ENCODE assay signal across 9 cellular contexts in genomic region chr2:219060821-219061791, GRCh38. TPM values are rescaled to one million over a fixed set of nuclear protein-coding genes. Genes with fewer than 3 reads are reported as not detected.
A peak's percentile ranks its signal among the peaks of the same experiment; 100 is the strongest.
DNase-seq lines count a peak whose midpoint lies in the region; ATAC-seq and TF ChIP-seq lines count a peak whose summit lies in the region.
"Had no signal": no experiment of that assay in that cellular context is flagged by ENCODE, and none has a peak within 500 bp of the region (broad histone marks: within the 10 kb centered on the region; RNA-seq: fewer than 3 reads in every experiment).

Gene IHH, minus strand, starts transcription at chr2:219060921. Its CDS starts 454 bp downstream, at chr2:219060467.

- intact Hi-C loops in transverse colon (cut with DNase I; ENCODE audit: low total_unique reads) = no loop called here

- no peak within 1 kb of the TSS for H3K27ac Mint-ChIP-seq in activated naive CD4-positive, alpha-beta T cell treated with anti-CD3 and anti-CD28 coated beads, Interleukin-2, amount 50 U/mL, for 72 hours

- TF ChIP-seq POLR2A in transverse colon (IDR thresholded peaks at IDR 0.05) = peak; percentile 82
- no peak for TF ChIP-seq POLR2A in GM18505 (IDR thresholded peaks at IDR 0.05; ENCODE audit: borderline replicate concordance, extremely low read depth, insufficient read depth, insufficient read length)

- no peak for TF ChIP-seq EP300 in transverse colon (IDR thresholded peaks at IDR 0.05; ENCODE audit: low read depth)

- in situ Hi-C loops in transverse colon (cut with MboI; ENCODE audit: low pct_ligation_motif_present in 1 of 4, low pct_unique_long_range_greater_than_20kb in 1 of 4, low sequenced_read_pairs in 3 of 4) = loop anchor here in 1 of 4 donors (10.0 kb wide), 1 partner anchor 64 kb away; no protein-coding TSS in a partner anchor

- H3K27me3 ChIP-seq in transverse colon = peaks cover 73% of the 10 kb centered on the region

- TF ChIP-seq CTCF in transverse colon (IDR thresholded peaks at IDR 0.05) = peak in 1 of 5 experiments; percentile 10

- no peak for ATAC-seq in activated naive CD4-positive, alpha-beta T cell treated with anti-CD3 and anti-CD28 coated beads, Interleukin-2, amount 50 U/mL, for 72 hours
- ATAC-seq in left lobe of liver (peak; percentile 65), GM18505 (IDR thresholded peaks at IDR 0.05; ENCODE audit: unreplicated experiment) (no peak)

- H3K9me3 Mint-ChIP-seq in activated naive CD4-positive, alpha-beta T cell treated with anti-CD3 and anti-CD28 coated beads, Interleukin-2, amount 50 U/mL, for 72 hours = no peaks in the 10 kb centered on the region

- no peaks in the 10 kb centered on the region for H3K36me3 Mint-ChIP-seq in activated naive CD4-positive, alpha-beta T cell treated with anti-CD3 and anti-CD28 coated beads, Interleukin-2, amount 50 U/mL, for 72 hours

- H3K36me3 ChIP-seq in transverse colon = no peaks in the 10 kb centered on the region

- peak within 1 kb of the TSS; percentile 35 to 68 (median 55) for H3K4me3 ChIP-seq in transverse colon

- 6 to 11% methylated on average over 4 to 32 of the region's 76 CpGs for WGBS in transverse colon (ENCODE audit: low coverage in 1 of 2), 2 donors

- peak; percentile 13 for DNase-seq in activated naive CD4-positive, alpha-beta T cell treated with Interleukin-2 at 50 U/mL for 16 hours
- no peak for DNase-seq in activated naive CD4-positive, alpha-beta T cell treated with anti-CD3 and anti-CD28 coated beads, Interleukin-2, amount 50 U/mL, for 72 hours (ENCODE audit: low spot score in 2 of 2)
- peak; percentile 19 for DNase-seq in activated naive CD4-positive, alpha-beta T cell treated with anti-CD3 and anti-CD28 coated beads, Interleukin-2, amount 50 U/mL, for 16 hours
- DNase-seq in left lobe of liver (ENCODE audit: low spot score) (peak; percentile 84), transverse colon (peak; percentile 90), cerebellar cortex (ENCODE audit: low spot score) (no peak), NCI-H2196 (lab: John Stamatoyannopoulos, UW; ENCODE audit: unreplicated experiment) (no peak)

- H3K4me1 ChIP-seq in transverse colon = peaks cover 13 to 42% (median 37%) of the 10 kb centered on the region in 4 donors

- H3K27ac ChIP-seq in transverse colon = peak within 1 kb of the TSS; percentile 66 to 90 (median 86)

- H3K9me3 ChIP-seq in transverse colon = no peaks in the 10 kb centered on the region

RNA-seq across cellular contexts. Expression of gene IHH, which starts in this region (rescaled TPM):
- under 1 TPM in 1 of 2 donors, not detected in 1; 0.14 TPM for total RNA-seq in activated naive CD4-positive, alpha-beta T cell treated with anti-CD3 and anti-CD28 coated beads, Interleukin-2, amount 50 U/mL, for 72 hours
- total RNA-seq in left lobe of liver = 4.9 TPM
- 10 to 100 TPM; 21.1 to 67.4 (median 65.5) TPM for total RNA-seq in transverse colon
- total RNA-seq: NCI-H460 had no signal

Comparison
In these comparisons a context has a peak if more than half of its experiments do, and no peak if none do; other contexts are left out.
1. DNase-seq: peak in activated naive CD4-positive, alpha-beta T cell treated with Interleukin-2 at 50 U/mL for 16 hours (single experiment), activated naive CD4-positive, alpha-beta T cell treated with anti-CD3 and anti-CD28 coated beads, Interleukin-2, amount 50 U/mL, for 16 hours (single experiment), left lobe of liver (single experiment) and transverse colon (single experiment); none in activated naive CD4-positive, alpha-beta T cell treated with anti-CD3 and anti-CD28 coated beads, Interleukin-2, amount 50 U/mL, for 72 hours (0 of 2), cerebellar cortex (single experiment) and NCI-H2196 (single experiment).